ENCODE assay signal across 10 cellular contexts in the genomic region with DNA sequence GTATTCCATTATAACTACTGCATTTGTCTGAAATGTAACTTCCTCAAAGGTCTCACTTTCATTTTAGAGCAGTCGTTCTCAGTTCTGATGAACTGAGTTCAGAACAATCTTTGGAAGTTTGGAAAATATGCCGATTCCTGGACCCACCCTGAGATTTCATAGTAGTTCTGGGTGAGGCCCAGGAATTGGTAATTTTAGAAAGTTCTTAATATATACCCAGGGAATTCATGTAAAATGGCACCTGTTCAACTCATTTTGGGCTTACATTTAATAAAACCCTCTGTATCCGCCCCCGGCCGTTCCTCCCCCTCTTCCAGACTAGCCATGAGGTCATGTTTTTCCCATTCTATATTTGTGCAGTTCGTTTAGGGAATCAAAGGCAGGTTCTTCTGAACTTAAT. TPM values are rescaled to one million over a fixed set of nuclear protein-coding genes. Genes with fewer than 3 reads are reported as not detected.
DNase-seq lines count a peak whose midpoint lies in the region; ATAC-seq, FAIRE-seq and TF ChIP-seq lines count a peak whose summit lies in the region.
"Had no signal": no experiment of that assay in that cellular context is flagged by ENCODE, and none has a peak within 500 bp of the region (broad histone marks: within the 10 kb centered on the region; RNA-seq: fewer than 3 reads in every experiment).

No MANE protein-coding gene starts in this region.

- no peaks in the 10 kb centered on the region for H3K9me3 ChIP-seq in K562 (replicated peaks; ENCODE audit: control insufficient read depth, insufficient read depth, low read depth, low read length)

- ATAC-seq in K562 (no peak), GM21825 (IDR thresholded peaks at IDR 0.05; ENCODE audit: unreplicated experiment) (no peak)

- WGBS in K562 (ENCODE audit: insufficient coverage, low coverage, missing lambda C conversion rate): 63% methylated on average over 6 of the region's 6 CpGs

- H3K4me2 ChIP-seq in K562 (ENCODE audit: insufficient read depth, low read length): no peak overlapping the region

- H3K27me3 ChIP-seq in K562 (ENCODE audit: control insufficient read depth in 2 of 2, insufficient read depth in 2 of 2, low read length in 2 of 2): peaks cover 11 to 29% of the 10 kb centered on the region in 2 experiments; a peak in 4 of 5 replicates

- no peaks in the 10 kb centered on the region for H3K36me3 ChIP-seq in K562 (ENCODE audit: control insufficient read depth, insufficient read depth, low read length)

- H3K27me3 Mint-ChIP-seq in IgD-negative memory B cell: no peaks in the 10 kb centered on the region
- H3K27me3 Mint-ChIP-seq in mesothelial cell of epicardium (ENCODE audit: low read depth): no peaks in the 10 kb centered on the region

- no peak overlapping the region for H3K9ac ChIP-seq in K562 (ENCODE audit: insufficient read depth in 1 of 2, low read depth in 2 of 2, low read length in 2 of 2)

- peak overlapping the region; percentile 76 to 90 (median 85) for H3K4me3 Mint-ChIP-seq in IgD-negative memory B cell
- no peak overlapping the region for H3K4me3 Mint-ChIP-seq in mesothelial cell of epicardium

- no TSS peak for BruUV-seq in K562 (replicated peaks; lab: Mats Ljungman, UMichigan)

- H3K4me1 ChIP-seq in K562 (replicated peaks in 1 of 2; ENCODE audit: control insufficient read depth in 2 of 2, insufficient read depth in 2 of 2, low read length in 2 of 2): peaks cover 0 to 10% of the 10 kb centered on the region in 2 experiments; a peak in 3 of 5 replicates

- TF ChIP-seq POLR2A in K562 (conservative IDR thresholded peaks at IDR 0.05): no peak

- peak overlapping the region; percentile 90 to 97 (median 95) for H3K27ac Mint-ChIP-seq in IgD-negative memory B cell
- peak overlapping the region; percentile 94 for H3K27ac Mint-ChIP-seq in mesothelial cell of epicardium

- POLR2A ChIA-PET in K562 (lab: Yijun Ruan, JAX): no interaction called here

- H3K27ac ChIP-seq in 22Rv1 (0 out of 2 replicates have a peak overlapping the region, but pooled peaks have one; percentile 90), K562 (ENCODE audit: extremely low read depth, low read depth, low read length) (no peak overlapping the region)

- FAIRE-seq in K562 (lab: Jason Lieb, UNC): no peak

- no peak for TF ChIP-seq RAD21 in K562 (CRISPR knock-in tag; conservative IDR thresholded peaks at IDR 0.05 in 1 of 2, IDR thresholded peaks at IDR 0.05 in 1 of 2)

- no peak overlapping the region for H3K4me3 ChIP-seq in K562

- H3K9me3 Mint-ChIP-seq in IgD-negative memory B cell (no peaks in the 10 kb centered on the region), mesothelial cell of epicardium (no peaks in the 10 kb centered on the region)
- H3K9me3 Mint-ChIP-seq: neural crest cell had no signal

- H3K4me1 Mint-ChIP-seq in IgD-negative memory B cell (peaks cover 36 to 44% (median 43%) of the 10 kb centered on the region in 3 donors), mesothelial cell of epicardium (peaks cover 79% of the 10 kb centered on the region)

- H2AFZ ChIP-seq in K562 (ENCODE audit: low read depth, low read length): 0 out of 2 replicates have a peak overlapping the region, but pooled peaks have one; percentile 43

- intact Hi-C loops in K562 (cut with micrococcal nuclease): loop anchor here (5.0 to 10.0 kb wide), 2 partner anchors 75 to 183 kb away; no protein-coding TSS in a partner anchor

- TF ChIP-seq EP300 in K562 (IDR thresholded peaks at IDR 0.05; ENCODE audit: low read length): no peak

- CTCF ChIA-PET in K562 (lab: Yijun Ruan, JAX; ENCODE audit: low intra/inter-chr PET ratio): no interaction called here

- H4K20me1 ChIP-seq in K562 (replicated peaks; ENCODE audit: control insufficient read depth, insufficient read depth, low read length): no peaks in the 10 kb centered on the region

- H3K36me3 Mint-ChIP-seq in IgD-negative memory B cell (no peaks in the 10 kb centered on the region), mesothelial cell of epicardium (no peaks in the 10 kb centered on the region)

- H3K9me1 ChIP-seq in K562 (ENCODE audit: control insufficient read depth, insufficient read depth, low read length): no peaks in the 10 kb centered on the region

- DNase-seq in K562 (ENCODE audit: extremely low read depth in 1 of 4, low spot score in 3 of 4) (no peak), mesothelial cell of epicardium (ENCODE audit: low spot score in 2 of 2, unreplicated experiment in 2 of 2) (no peak), NCI-H2227 treated with DMSO at 0.1 percent for 48 hours (lab: John Stamatoyannopoulos, UW) (no peak), SK-N-DZ (ENCODE audit: low spot score) (no peak)
- no peak for DNase-seq in activated CD8-positive, alpha-beta memory T cell treated with anti-CD3 and anti-CD28 coated beads for 24 hours

- in situ Hi-C loops in K562 (cut with MboI): loop anchor here (5.0 kb wide), 1 partner anchor 105 kb away; no protein-coding TSS in a partner anchor

- no peak for TF ChIP-seq CTCF in 22Rv1 (IDR thresholded peaks at IDR 0.05)
- no peak for TF ChIP-seq CTCF in K562 (IDR thresholded peaks at IDR 0.05 in 2 of 3, conservative IDR thresholded peaks at IDR 0.05 in 1 of 3; ENCODE audit: insufficient read depth in 2 of 3, low read depth in 1 of 3, low read length in 3 of 3)
- no peak for TF ChIP-seq CTCF in mesothelial cell of epicardium (IDR thresholded peaks at IDR 0.05; ENCODE audit: unreplicated experiment)

- no peaks in the 10 kb centered on the region for H3K79me2 ChIP-seq in K562 (ENCODE audit: control insufficient read depth, insufficient read depth, low read length)

TF ChIP-seq in K562, 482 proteins besides CTCF, POLR2A, EP300 and RAD21 (continues in another document):
- TF ChIP-seq ZNF398 (CRISPR knock-in tag; IDR thresholded peaks at IDR 0.05): no peak
- TF ChIP-seq YY1 (IDR thresholded peaks at IDR 0.05; ENCODE audit: borderline replicate concordance in 1 of 3, control insufficient read depth in 1 of 3, extremely low read depth in 1 of 3, insufficient read depth in 3 of 3, insufficient read length in 1 of 3, insufficient replicate concordance in 2 of 3, low read depth in 1 of 3, low read length in 2 of 3): no peak
- TF ChIP-seq DIDO1 (tag; IDR thresholded peaks at IDR 0.05; ENCODE audit: low read depth): no peak

RNA-seq across cellular contexts. Expression of gene GSG1, which starts 5.9 kb away (rescaled TPM):
- not detected for polyA plus RNA-seq in IgD-negative memory B cell
- total RNA-seq in K562 (2011; cell fraction: chromatin; rRNA removed; ENCODE audit: low replicate concordance): not detected in 2 replicates
- total RNA-seq in K562 (2011; cell fraction: nucleolus; rRNA removed): not detected in 2 replicates
- total RNA-seq in K562 (2011; cell fraction: nucleoplasm; rRNA removed): not detected in 2 replicates
- total RNA-seq in K562 (2014; rRNA removed): not detected in 2 replicates
- total RNA-seq in K562 (2014; rRNA removed; fragmentation: Illumina TruSeq; extraction: Trizol): not detected in 2 replicates
- not detected in 2 replicates for total RNA-seq in K562 (2015; rRNA removed; fragmentation: Illumina TruSeq; extraction: Trizol)
- total RNA-seq in K562 (2021): not detected in 2 replicates
- polyA plus RNA-seq in K562 (2011; rRNA removed): not detected in 2 replicates
- polyA plus RNA-seq in K562 (2011; cell fraction: cytosol; rRNA removed): not detected in 2 replicates
- not detected in 2 replicates for polyA plus RNA-seq in K562 (2011; cell fraction: nucleus; rRNA removed)
- not detected in 2 replicates for polyA plus RNA-seq in K562 (2012)
- not detected in 2 replicates for polyA plus RNA-seq in K562 (2014; fragmentation: Illumina TruSeq; extraction: Trizol)
- polyA plus RNA-seq in K562 (2014; fragmentation: Nextera tagmentation; extraction: Ambion mirVana): not detected
- not detected in 2 replicates for polyA plus RNA-seq in K562 (2014; rRNA removed)
- not detected in 2 replicates for polyA minus RNA-seq in K562 (2011; rRNA and poly(A)+ RNA removed)
- not detected in 2 replicates for polyA minus RNA-seq in K562 (2011; cell fraction: cytosol; rRNA and poly(A)+ RNA removed)
- polyA minus RNA-seq in K562 (2011; cell fraction: nucleus; rRNA and poly(A)+ RNA removed): not detected in 2 replicates
- total RNA-seq in mesothelial cell of epicardium: not detected in 3 replicates
- not detected in 2 replicates for polyA plus RNA-seq in SK-N-DZ (2014; cell fraction: cytosol; rRNA removed)
- not detected in 2 replicates for polyA plus RNA-seq in SK-N-DZ (2014; cell fraction: nucleus; rRNA removed)
- total RNA-seq: neural crest cell; T-helper 1 cell treated with Interleukin-12 subunit alpha and Interleukin-12 subunit beta and Interleukin-4 antibody, amounts not matched to agents 30 ng/mL and 1 ng/mL, for 36 hours had no signal

RNA-seq across cellular contexts. Expression of gene FAM234B, which starts 53.3 kb away (rescaled TPM):
- polyA plus RNA-seq in IgD-negative memory B cell: 2.7 TPM
- 7.7 and 8.2 TPM in 2 replicates for total RNA-seq in K562 (2011; cell fraction: chromatin; rRNA removed; ENCODE audit: low replicate concordance)
- 9.3 and 10.3 TPM in 2 replicates for total RNA-seq in K562 (2011; cell fraction: nucleolus; rRNA removed)
- total RNA-seq in K562 (2011; cell fraction: nucleoplasm; rRNA removed): 9.8 and 13.1 TPM in 2 replicates
- 1.3 and 2.4 TPM in 2 replicates for total RNA-seq in K562 (2014; rRNA removed)
- 2.2 and 2.6 TPM in 2 replicates for total RNA-seq in K562 (2014; rRNA removed; fragmentation: Illumina TruSeq; extraction: Trizol)
- total RNA-seq in K562 (2015; rRNA removed; fragmentation: Illumina TruSeq; extraction: Trizol): 1.6 and 2.0 TPM in 2 replicates
- total RNA-seq in K562 (2021): 2.2 and 2.3 TPM in 2 replicates
- polyA plus RNA-seq in K562 (2011; rRNA removed): 4.3 and 7.0 TPM in 2 replicates
- 2.3 and 5.7 TPM in 2 replicates for polyA plus RNA-seq in K562 (2011; cell fraction: cytosol; rRNA removed)
- 2.8 and 3.7 TPM in 2 replicates for polyA plus RNA-seq in K562 (2011; cell fraction: nucleus; rRNA removed)
- polyA plus RNA-seq in K562 (2012): 1.7 and 1.8 TPM in 2 replicates
- polyA plus RNA-seq in K562 (2014; fragmentation: Illumina TruSeq; extraction: Trizol): 1.9 and 2.0 TPM in 2 replicates
- 1 to 10 TPM in 1 of 2 experiments, under 1 TPM in 1; 1.00 to 2.3 TPM for polyA plus RNA-seq in K562 (2014; fragmentation: Nextera tagmentation; extraction: Ambion mirVana)
- polyA plus RNA-seq in K562 (2014; rRNA removed): 1.6 and 2.0 TPM in 2 replicates
- 12.1 and 18.7 TPM in 2 replicates for polyA minus RNA-seq in K562 (2011; rRNA and poly(A)+ RNA removed)
- 4.9 and 6.5 TPM in 2 replicates for polyA minus RNA-seq in K562 (2011; cell fraction: cytosol; rRNA and poly(A)+ RNA removed)
- 4.2 and 12.6 TPM in 2 replicates for polyA minus RNA-seq in K562 (2011; cell fraction: nucleus; rRNA and poly(A)+ RNA removed)
- 8.6 to 9.5 TPM (median 9.1 TPM) in 3 replicates for total RNA-seq in mesothelial cell of epicardium
- polyA plus RNA-seq in SK-N-DZ (2014; cell fraction: cytosol; rRNA removed): 10.1 and 13.6 TPM in 2 replicates
- 6.1 and 7.3 TPM in 2 replicates for polyA plus RNA-seq in SK-N-DZ (2014; cell fraction: nucleus; rRNA removed)
